8 cellular contexts compared by ENCODE assay signal in genomic region chr2:234444888-234445287, GRCh38. TPM values are rescaled to one million over a fixed set of nuclear protein-coding genes. Genes with fewer than 3 reads are reported as not detected.
A peak's percentile ranks its signal among the peaks of the same experiment; 100 is the strongest.
DNase-seq lines count a peak whose midpoint lies in the region; ATAC-seq, FAIRE-seq and TF ChIP-seq lines count a peak whose summit lies in the region.

No MANE protein-coding gene starts in this region.

- H3K27me3 ChIP-seq in RWPE2 (ENCODE audit: insufficient read depth, poor library complexity, severe bottlenecking) (no peaks in the 10 kb centered on the region), GM12878 (replicated peaks in 1 of 2; ENCODE audit: control insufficient read depth in 2 of 2, insufficient read depth in 2 of 2, low read length in 1 of 2) (no peaks in the 10 kb centered on the region)
- no peaks in the 10 kb centered on the region for H3K27me3 ChIP-seq in naive thymus-derived CD4-positive, alpha-beta T cell (ENCODE audit: control insufficient read depth in 2 of 2, insufficient read depth in 2 of 2, low read length in 2 of 2)

- H3K4me2 ChIP-seq in GM12878 (ENCODE audit: control insufficient read depth, insufficient read depth), result no peak overlapping the region

- no peak for TF ChIP-seq EP300 in GM12878 (IDR thresholded peaks at IDR 0.05; ENCODE audit: borderline replicate concordance in 1 of 2, control insufficient read depth in 1 of 2, low read depth in 2 of 2, low read length in 2 of 2)

- H3K27ac ChIP-seq in RWPE2 (ENCODE audit: poor library complexity, severe bottlenecking) (peak overlapping the region; percentile 83), GM12878 (ENCODE audit: control insufficient read depth, insufficient read depth) (no peak overlapping the region; the same call in 1 of the 2 replicates)
- H3K27ac ChIP-seq in naive thymus-derived CD4-positive, alpha-beta T cell (ENCODE audit: low read depth, low read length), result peak overlapping the region; percentile 96

- H3K4me1 ChIP-seq in RWPE2 (ENCODE audit: insufficient read depth, poor library complexity, severe bottlenecking) (peaks cover 17% of the 10 kb centered on the region), GM12878 (ENCODE audit: control insufficient read depth, insufficient read depth, low read length) (peaks cover 14% of the 10 kb centered on the region)
- H3K4me1 ChIP-seq in naive thymus-derived CD4-positive, alpha-beta T cell (ENCODE audit: control insufficient read depth in 2 of 2, insufficient read depth in 2 of 2, low read length in 2 of 2), result peaks cover 46 to 92% of the 10 kb centered on the region in 2 donors

- DNase-seq in EH (ENCODE audit: low read depth), result peak; percentile 97
- no peak for DNase-seq in RWPE2 (ENCODE audit: low spot score)
- DNase-seq in GM12878 (ENCODE audit: low read depth, low spot score), result no peak
- peak in 6 of 9 donors; percentile 34 to 67 (median 50) for DNase-seq in naive thymus-derived CD4-positive, alpha-beta T cell
- no peak for DNase-seq in DMS153 (lab: John Stamatoyannopoulos, UW)

- H3K9me3 ChIP-seq in RWPE2 (ENCODE audit: severe bottlenecking) (no peaks in the 10 kb centered on the region), GM12878 (replicated peaks; ENCODE audit: control insufficient read depth, insufficient read depth, low read length) (no peaks in the 10 kb centered on the region)
- H3K9me3 ChIP-seq in naive thymus-derived CD4-positive, alpha-beta T cell (ENCODE audit: control insufficient read depth in 2 of 3, low read length in 3 of 3), result no peaks in the 10 kb centered on the region

- no TSS peak for BruUV-seq in GM12878 (replicated peaks; lab: Mats Ljungman, UMichigan)

- SMC1A ChIA-PET in GM12878 (lab: Charles Lee; ENCODE audit: uncharacterized antibody, unreplicated experiment), result no interaction called here

- TF ChIP-seq RAD21 in GM12878 (IDR thresholded peaks at IDR 0.05; ENCODE audit: insufficient read depth, low read depth, low read length), result no peak

- no peak for TF ChIP-seq POLR2A in GM12878 (IDR thresholded peaks at IDR 0.05; ENCODE audit: low read depth, low read length)

- H4K20me1 ChIP-seq in GM12878 (ENCODE audit: control insufficient read depth, insufficient read depth), result no peaks in the 10 kb centered on the region

- ATAC-seq in RWPE2 (ENCODE audit: low read depth), result peak; percentile 32; the same call in 1 of the 3 replicates
- peak; percentile 61 for ATAC-seq in GM12878
- peak; percentile 30 for ATAC-seq in naive thymus-derived CD4-positive, alpha-beta T cell
- no peak for ATAC-seq in HG03139 (IDR thresholded peaks at IDR 0.05; ENCODE audit: unreplicated experiment)
- ATAC-seq in HG02678 (IDR thresholded peaks at IDR 0.05; ENCODE audit: unreplicated experiment), result no peak
- no peak for ATAC-seq in HG02973 (IDR thresholded peaks at IDR 0.05; ENCODE audit: unreplicated experiment)

- peaks cover 63 to 97% (median 84%) of the 10 kb centered on the region in 7 donors for H3K4me1 Mint-ChIP-seq in naive thymus-derived CD4-positive, alpha-beta T cell

- no peak overlapping the region for H3K9ac ChIP-seq in GM12878 (ENCODE audit: control insufficient read depth, insufficient read depth, low read length)

- in situ Hi-C loops in GM12878 (cut with MboI), result no loop called here

- peak overlapping the region; percentile 64 to 90 (median 79) for H3K4me3 Mint-ChIP-seq in naive thymus-derived CD4-positive, alpha-beta T cell

- no peak overlapping the region for H3K4me3 ChIP-seq in RWPE2 (ENCODE audit: severe bottlenecking)
- H3K4me3 ChIP-seq in GM12878, result no peak overlapping the region
- peak overlapping the region; percentile 34 for H3K4me3 ChIP-seq in naive thymus-derived CD4-positive, alpha-beta T cell (ENCODE audit: low read length)

- H3K9me3 Mint-ChIP-seq in naive thymus-derived CD4-positive, alpha-beta T cell, result peaks cover 0 to 17% (median 2%) of the 10 kb centered on the region in 11 donors

- RAD21 ChIA-PET in GM12878 (lab: Charles Lee; ENCODE audit: unreplicated experiment), result no interaction called here

- CTCF ChIA-PET in GM12878 (lab: Yijun Ruan, JAX), result no interaction called here
- CTCF ChIA-PET in naive thymus-derived CD4-positive, alpha-beta T cell (lab: Charles Lee), result interaction anchor here (0.6 to 1.5 kb wide), 4 partner anchors 19 to 52 kb away, joined by 3 read pairs; partner anchors contain the start of gene ARL4C

- H3K36me3 ChIP-seq in RWPE2 (ENCODE audit: low read depth), result no peaks in the 10 kb centered on the region
- H3K36me3 ChIP-seq in GM12878 (ENCODE audit: control insufficient read depth in 2 of 2, insufficient read depth in 2 of 2, low read length in 1 of 2), result no peaks in the 10 kb centered on the region
- H3K36me3 ChIP-seq in naive thymus-derived CD4-positive, alpha-beta T cell (ENCODE audit: control insufficient read depth in 2 of 3, insufficient read depth in 3 of 3, low read length in 3 of 3), result no peaks in the 10 kb centered on the region

- intact Hi-C loops in GM12878 (cut with micrococcal nuclease; ENCODE audit: unreplicated experiment), result loop anchor here (5.0 kb wide), 1 partner anchor 153 kb away; no protein-coding TSS in a partner anchor
- intact Hi-C loops in naive thymus-derived CD4-positive, alpha-beta T cell (cut with micrococcal nuclease), result loop anchor here (1.0 to 5.0 kb wide), 2 partner anchors 72 to 308 kb away; no protein-coding TSS in a partner anchor

- WGBS in GM12878 (ENCODE audit: insufficient coverage, insufficient replicate concordance, low lambda C conversion rate, missing lambda C conversion rate), result 9% methylated on average over 10 of the region's 10 CpGs

- H3K36me3 Mint-ChIP-seq in naive thymus-derived CD4-positive, alpha-beta T cell, result peaks cover 0 to 72% (median 23%) of the 10 kb centered on the region in 5 donors

- no peaks in the 10 kb centered on the region for H3K79me2 ChIP-seq in GM12878 (ENCODE audit: control insufficient read depth, insufficient read depth, low read length)

- POLR2A ChIA-PET in GM12878 (lab: Charles Lee), result no interaction called here
- POLR2A ChIA-PET in naive thymus-derived CD4-positive, alpha-beta T cell (lab: Charles Lee), result interaction anchor here (1.4 to 27.5 kb wide), 8 partner anchors 9 to 155 kb away, joined by 3 to 643 read pairs (median 212); partner anchors contain the start of gene ARL4C

- no peaks in the 10 kb centered on the region for H3K27me3 Mint-ChIP-seq in naive thymus-derived CD4-positive, alpha-beta T cell

- peak overlapping the region; percentile 62 for H2AFZ ChIP-seq in GM12878 (ENCODE audit: control insufficient read depth, low read depth, low read length)

- peak overlapping the region; percentile 95 to 100 (median 98) for H3K27ac Mint-ChIP-seq in naive thymus-derived CD4-positive, alpha-beta T cell

- FAIRE-seq in GM12878 (lab: Jason Lieb, UNC), result no peak

- TF ChIP-seq CTCF in RWPE2 (IDR thresholded peaks at IDR 0.05; ENCODE audit: poor library complexity, severe bottlenecking) (no peak), GM12878 (IDR thresholded peaks at IDR 0.05 in 2 of 3, conservative IDR thresholded peaks at IDR 0.05 in 1 of 3; ENCODE audit: control insufficient read depth in 2 of 3, extremely low read depth in 1 of 3, insufficient read depth in 1 of 3, low read depth in 3 of 3, low read length in 3 of 3) (no peak)

TF ChIP-seq in GM12878, 131 proteins besides CTCF, POLR2A, EP300 and RAD21 (continues in another document):
- TF ChIP-seq IRF5 (IDR thresholded peaks at IDR 0.05; ENCODE audit: borderline replicate concordance) (no peak), MTA2 (IDR thresholded peaks at IDR 0.05; ENCODE audit: low read depth) (no peak), SREBF1 (IDR thresholded peaks at IDR 0.05; ENCODE audit: low read length) (no peak), JUNB (IDR thresholded peaks at IDR 0.05) (no peak)

RNA-seq across cellular contexts. Expression of gene ARL4C, which starts 52.0 kb away (rescaled TPM):
- 0.15 TPM in 1 of 2 replicates, not detected in the other for total RNA-seq in GM12878 (2013; cell fraction: nucleolus; rRNA removed)
- total RNA-seq in GM12878 (2014; rRNA removed) (0.06 TPM in 1 of 2 replicates, not detected in the other), GM12878 (2014; rRNA removed; fragmentation: Illumina TruSeq; extraction: Trizol) (0.04 TPM in 1 of 2 replicates, not detected in the other), GM12878 (2021) (0.24 and 0.26 TPM in 2 replicates)
- polyA plus RNA-seq in GM12878 (2011; ENCODE audit: low read depth), result 0.49 TPM
- polyA plus RNA-seq in GM12878 (2011; rRNA removed) (0.72 and 0.94 TPM in 2 replicates), GM12878 (2014; fragmentation: Illumina TruSeq; extraction: Trizol) (0.07 TPM in 1 of 2 replicates, not detected in the other), GM12878 (2014; fragmentation: Nextera tagmentation; extraction: Ambion mirVana) (not detected), GM12878 (2014; rRNA removed) (0.03 and 0.04 TPM in 2 replicates), GM12878 (2016; fragmentation: Nextera tagmentation; extraction: Ambion mirVana) (not detected)
- polyA plus RNA-seq in GM12878 (2011; cell fraction: cytosol; rRNA removed), result 0.53 and 0.61 TPM in 2 replicates
- polyA plus RNA-seq in GM12878 (2011; cell fraction: nucleus; rRNA removed), result 0.48 and 0.63 TPM in 2 replicates
- 1.2 and 1.6 TPM in 2 replicates for polyA plus RNA-seq in GM12878 (2012)
- polyA minus RNA-seq in GM12878 (2011; rRNA and poly(A)+ RNA removed), result 0.37 and 0.62 TPM in 2 replicates
- polyA minus RNA-seq in GM12878 (2011; cell fraction: cytosol; rRNA and poly(A)+ RNA removed), result 0.27 and 0.52 TPM in 2 replicates
- polyA minus RNA-seq in GM12878 (2011; cell fraction: nucleus; rRNA and poly(A)+ RNA removed), result 0.60 and 0.77 TPM in 2 replicates
- 100 to 1,000 TPM; 200 to 329 (median 290) TPM for total RNA-seq in naive thymus-derived CD4-positive, alpha-beta T cell
- polyA plus RNA-seq in naive thymus-derived CD4-positive, alpha-beta T cell, result 100 to 1,000 TPM in 1 of 2 donors, 10 to 100 TPM in 1; 90.6 to 115 TPM

Comparison
In these comparisons a context has a peak if more than half of its experiments do, and no peak if none do; other contexts are left out.
1. DNase-seq: peak in EH (single experiment) and naive thymus-derived CD4-positive, alpha-beta T cell (6 of 9); none in RWPE2 (single experiment), GM12878 (single experiment) and DMS153 (single experiment).
2. ATAC-seq: peak in RWPE2 (single experiment), GM12878 (single experiment) and naive thymus-derived CD4-positive, alpha-beta T cell (single experiment); none in HG03139 (single experiment), HG02678 (single experiment) and HG02973 (single experiment).
3. RNA of gene ARL4C, which starts 52.0 kb away (total RNA-seq): 200 to 329 TPM in naive thymus-derived CD4-positive, alpha-beta T cell; 0.04 to 0.26 TPM in GM12878; every median in the first group is over 100 times any median in the second.